In genomic region chr10:34262965-34263364, GRCh38 we compare ENCODE assay signal across 25 cellular contexts.
DNase-seq lines count a peak whose midpoint lies in the region; ATAC-seq, FAIRE-seq and TF ChIP-seq lines count a peak whose summit lies in the region.
"Had no signal": no experiment of that assay in that cellular context is flagged by ENCODE, and none has a peak within 500 bp of the region (broad histone marks: within the 10 kb centered on the region; RNA-seq: fewer than 3 reads in every experiment).

No MANE protein-coding gene starts in this region.

- H2BK5ac ChIP-seq in H1 (ENCODE audit: low read depth, low read length): no peak overlapping the region

- H3K23ac ChIP-seq in H1 (ENCODE audit: insufficient read length): no peak overlapping the region

- H3K79me1 ChIP-seq in H1 (ENCODE audit: low read depth, low read length): no peaks in the 10 kb centered on the region; the same call in 1 of the 2 replicates

- H3K27me3 ChIP-seq in HepG2 (ENCODE audit: control insufficient read depth in 1 of 2, insufficient read depth in 2 of 2, low read length in 2 of 2) (no peaks in the 10 kb centered on the region), right lobe of liver (no peaks in the 10 kb centered on the region), H1 (replicated peaks in 1 of 4; ENCODE audit: control insufficient read depth in 3 of 4, extremely low read depth in 1 of 4, insufficient read depth in 3 of 4, low read length in 3 of 4) (no peaks in the 10 kb centered on the region), prostate gland (replicated peaks; ENCODE audit: insufficient read depth) (no peaks in the 10 kb centered on the region)
- H3K27me3 ChIP-seq: cardiac muscle cell, esophagus squamous epithelium, SJSA1 had no signal

- H2BK20ac ChIP-seq in H1 (ENCODE audit: low read length): no peak overlapping the region

- H2AFZ ChIP-seq in HepG2 (ENCODE audit: low read length): no peak overlapping the region
- H2AFZ ChIP-seq in H1 (ENCODE audit: low read length): no peak overlapping the region

- no peaks in the 10 kb centered on the region for H3K9me3 ChIP-seq in HepG2 (ENCODE audit: low read length)
- H3K9me3 ChIP-seq in right lobe of liver: no peaks in the 10 kb centered on the region
- no peaks in the 10 kb centered on the region; a peak in 1 of 4 replicates for H3K9me3 ChIP-seq in H1 (ENCODE audit: insufficient read depth in 2 of 2, low read depth in 1 of 2, low read length in 1 of 2)
- H3K9me3 ChIP-seq in prostate gland: no peaks in the 10 kb centered on the region
- H3K9me3 ChIP-seq: esophagus squamous epithelium, SJSA1, thoracic aorta had no signal

- ATAC-seq in HepG2 (no peak), right lobe of liver (no peak)
- ATAC-seq: activated T-helper 17 cell treated with anti-CD3 and anti-CD28 coated beads, Interleukin-2, amount 50 U/mL, for 72 hours; left cardiac atrium; stimulated activated naive B cell treated with anti-CD40 and anti-IgM and Interleukin-4, amounts not matched to agents 10 μg/mL and 1 μg/mL and 100 μg/mL, for 72 hours had no signal

- no peak overlapping the region for H4K8ac ChIP-seq in H1 (ENCODE audit: extremely low read depth, insufficient read depth, low read length)

- H3K4me1 ChIP-seq in HepG2 (ENCODE audit: insufficient read depth, low read length) (no peaks in the 10 kb centered on the region), right lobe of liver (no peaks in the 10 kb centered on the region), H1 (replicated peaks in 1 of 4; ENCODE audit: control insufficient read depth in 3 of 4, insufficient read depth in 4 of 4, low read length in 3 of 4) (no peaks in the 10 kb centered on the region), prostate gland (replicated peaks) (no peaks in the 10 kb centered on the region)
- H3K4me1 ChIP-seq: esophagus squamous epithelium had no signal

- 100% methylated on average over 1 of the region's 1 CpG for WGBS in HepG2 (ENCODE audit: low lambda C conversion rate)
- 78% methylated on average over 1 of the region's 1 CpG for WGBS in right lobe of liver (ENCODE audit: insufficient coverage, low coverage, low lambda C conversion rate, missing lambda C conversion rate)
- 95% methylated on average over 1 of the region's 1 CpG; no CpG with 5 or more reads in 1 of the 2 experiments for WGBS in H1 (ENCODE audit: extremely low coverage in 1 of 2, insufficient coverage in 1 of 2, insufficient read length in 1 of 2, insufficient replicate concordance in 2 of 2, low coverage in 1 of 2, low lambda C conversion rate in 2 of 2, missing lambda C conversion rate in 1 of 2), 2 experiments
- 100% methylated on average over 1 of the region's 1 CpG for WGBS in prostate gland

- H2AK5ac ChIP-seq in H1 (ENCODE audit: low read depth, low read length): no peak overlapping the region

- no peak overlapping the region for H3K56ac ChIP-seq in H1 (replicated peaks; ENCODE audit: insufficient read length, low read depth, low read length)

- no peak overlapping the region for H2BK12ac ChIP-seq in H1 (ENCODE audit: low read depth, low read length)

- CTCF ChIA-PET in HepG2 (lab: Yijun Ruan, JAX; ENCODE audit: low intra/inter-chr PET ratio, low total read pairs): no interaction called here
- CTCF ChIA-PET in H1 (lab: Charles Lee; ENCODE audit: partially characterized antibody): interaction anchor here (0.6 to 1.8 kb wide), 4 partner anchors 9 to 203 kb away, joined by 3 to 5 read pairs (median 3); no protein-coding TSS in a partner anchor

- intact Hi-C loops in HepG2 (cut with micrococcal nuclease; ENCODE audit: unreplicated experiment) (no loop called here), right lobe of liver (cut with DNase I) (no loop called here), prostate gland (cut with DNase I) (no loop called here)

- H3K4me1 Mint-ChIP-seq in mesothelial cell of epicardium: no peaks in the 10 kb centered on the region
- H3K4me1 Mint-ChIP-seq: activated CD4-positive, alpha-beta T cell treated with anti-CD3 and anti-CD28 coated beads, Interleukin-2, amount 10 ng/mL, durations not matched to agents 7 days and 5 days; activated T-helper 17 cell treated with anti-CD3 and anti-CD28 coated beads, Interleukin-2, amount 50 U/mL, for 72 hours; CD4-positive, CD25-positive, alpha-beta regulatory T cell; stimulated activated naive B cell treated with anti-CD40 and anti-IgM and Interleukin-4, amounts not matched to agents 10 μg/mL and 1 μg/mL and 100 μg/mL, for 72 hours had no signal

- no peaks in the 10 kb centered on the region for H3K23me2 ChIP-seq in H1 (ENCODE audit: low read depth, low read length)

- H3K18ac ChIP-seq in H1 (ENCODE audit: extremely low read depth, low read length): no peak overlapping the region

- no peak overlapping the region for H2BK15ac ChIP-seq in H1 (ENCODE audit: low read length)

- H3K36me3 ChIP-seq in HepG2 (replicated peaks in 1 of 2; ENCODE audit: control insufficient read depth in 1 of 2, insufficient read depth in 2 of 2, low read length in 2 of 2) (no peaks in the 10 kb centered on the region), right lobe of liver (no peaks in the 10 kb centered on the region), H1 (ENCODE audit: control insufficient read depth in 2 of 4, insufficient read depth in 4 of 4, low read length in 3 of 4) (no peaks in the 10 kb centered on the region), prostate gland (no peaks in the 10 kb centered on the region)
- H3K36me3 ChIP-seq: cardiac muscle cell, SJSA1, thoracic aorta had no signal

- H3K79me2 ChIP-seq in HepG2 (ENCODE audit: insufficient read depth, low read length) (no peaks in the 10 kb centered on the region), H1 (ENCODE audit: control insufficient read depth in 1 of 2, insufficient read depth in 2 of 2, low read length in 2 of 2) (no peaks in the 10 kb centered on the region)

- H4K20me1 ChIP-seq in HepG2 (ENCODE audit: insufficient read depth, low read length) (no peaks in the 10 kb centered on the region), H1 (replicated peaks in 1 of 2; ENCODE audit: control insufficient read depth in 1 of 2, insufficient read depth in 2 of 2, low read length in 2 of 2) (peaks cover 0 to 2% of the 10 kb centered on the region in 2 experiments)

- H3K9ac ChIP-seq in HepG2 (ENCODE audit: insufficient read depth, low read depth, low read length) (no peak overlapping the region), H1 (replicated peaks in 1 of 4; ENCODE audit: extremely low read depth in 1 of 4, low read depth in 3 of 4, low read length in 3 of 4) (no peak overlapping the region)

- H2BK120ac ChIP-seq in H1 (replicated peaks; ENCODE audit: low read depth, low read length): no peak overlapping the region

- TF ChIP-seq POLR2A in HepG2 (IDR thresholded peaks at IDR 0.05; ENCODE audit: insufficient read depth in 1 of 2, low read depth in 2 of 2, low read length in 2 of 2): no peak
- no peak for TF ChIP-seq POLR2A in right lobe of liver (IDR thresholded peaks at IDR 0.05)
- no peak for TF ChIP-seq POLR2A in H1 (IDR thresholded peaks at IDR 0.05; ENCODE audit: control extremely low read depth in 1 of 2, low read depth in 2 of 2, low read length in 2 of 2)
- TF ChIP-seq POLR2A in prostate gland (IDR thresholded peaks at IDR 0.05): no peak

- H3K4me3 ChIP-seq in HepG2 (replicated peaks in 1 of 3; ENCODE audit: insufficient read depth in 1 of 3, low read depth in 2 of 3, low read length in 3 of 3) (no peak overlapping the region), right lobe of liver (no peak overlapping the region), H1 (ENCODE audit: extremely low read depth in 1 of 4, insufficient read depth in 2 of 4, low read depth in 3 of 4, low read length in 4 of 4) (no peak overlapping the region), prostate gland (no peak overlapping the region), coronary artery (no peak overlapping the region)
- H3K4me3 ChIP-seq: cardiac muscle cell, esophagus squamous epithelium, SJSA1, thoracic aorta had no signal

- TF ChIP-seq EP300 in HepG2 (IDR thresholded peaks at IDR 0.05; ENCODE audit: low read depth in 2 of 2, low read length in 2 of 2): no peak
- no peak for TF ChIP-seq EP300 in HepG2 (CRISPR knock-in tag; IDR thresholded peaks at IDR 0.05; ENCODE audit: borderline replicate concordance)
- no peak for TF ChIP-seq EP300 in H1 (IDR thresholded peaks at IDR 0.05; ENCODE audit: borderline replicate concordance in 1 of 2, low read depth in 2 of 2, low read length in 2 of 2)

- H4K5ac ChIP-seq in H1 (ENCODE audit: insufficient read length, low read depth, low read length): no peak overlapping the region

- no peak overlapping the region for H4K91ac ChIP-seq in H1 (replicated peaks; ENCODE audit: insufficient read length, low read length)

- no peak overlapping the region for H3K27ac Mint-ChIP-seq in mesothelial cell of epicardium
- H3K27ac Mint-ChIP-seq: activated CD4-positive, alpha-beta T cell treated with anti-CD3 and anti-CD28 coated beads, Interleukin-2, amount 10 ng/mL, durations not matched to agents 7 days and 5 days; activated T-helper 17 cell treated with anti-CD3 and anti-CD28 coated beads, Interleukin-2, amount 50 U/mL, for 72 hours; CD4-positive, CD25-positive, alpha-beta regulatory T cell; nephron; stimulated activated naive B cell treated with anti-CD40 and anti-IgM and Interleukin-4, amounts not matched to agents 10 μg/mL and 1 μg/mL and 100 μg/mL, for 72 hours had no signal

- H3K14ac ChIP-seq in H1 (ENCODE audit: insufficient read length): no peak overlapping the region

- DNase-seq in HepG2 (ENCODE audit: low spot score) (peak; percentile 8), right lobe of liver (no peak), NCI-H2081 treated with DMSO at 0.1 percent for 48 hours (lab: John Stamatoyannopoulos, UW) (peak; percentile 1), H1 (ENCODE audit: low read depth in 1 of 2, low spot score in 2 of 2) (no peak), GM19240 (ENCODE audit: insufficient read length, low spot score) (no peak), mesothelial cell of epicardium (ENCODE audit: low spot score in 2 of 2, unreplicated experiment in 2 of 2) (no peak), prostate gland (ENCODE audit: low spot score) (no peak), coronary artery (ENCODE audit: low spot score) (no peak)
- DNase-seq: activated CD4-positive, alpha-beta T cell treated with anti-CD3 and anti-CD28 coated beads, Interleukin-2, amount 10 ng/mL, durations not matched to agents 7 days and 5 days; CD4-positive, CD25-positive, alpha-beta regulatory T cell; DMS79 treated with DMSO at 0.1 percent for 48 hours; effector memory CD4-positive, alpha-beta T cell; esophagus squamous epithelium; left cardiac atrium; NCI-H1105 treated with DMSO at 0.1 percent for 48 hours; NCI-H526 treated with DMSO at 0.1 percent for 48 hours; OCI-M1; stimulated activated naive B cell treated with anti-CD40 and anti-IgM and Interleukin-4, amounts not matched to agents 10 μg/mL and 1 μg/mL and 100 μg/mL, for 72 hours had no signal

- peaks cover 27% of the 10 kb centered on the region for H3K36me3 Mint-ChIP-seq in mesothelial cell of epicardium
- H3K36me3 Mint-ChIP-seq: CD4-positive, CD25-positive, alpha-beta regulatory T cell; stimulated activated naive B cell treated with anti-CD40 and anti-IgM and Interleukin-4, amounts not matched to agents 10 μg/mL and 1 μg/mL and 100 μg/mL, for 72 hours had no signal

- in situ Hi-C loops in HepG2 (cut with HindIII; ENCODE audit: extremely low pct_ligation_motif_present, low pct_unique_long_range_greater_than_20kb): no loop called here

- no peak for FAIRE-seq in HepG2 (lab: Jason Lieb, UNC)
- FAIRE-seq in H1 (lab: Jason Lieb, UNC): no peak
- FAIRE-seq: GM12892 had no signal

- peaks cover 13% of the 10 kb centered on the region for H3K9me3 Mint-ChIP-seq in mesothelial cell of epicardium

- H3K4me3 Mint-ChIP-seq in mesothelial cell of epicardium: no peak overlapping the region
- H3K4me3 Mint-ChIP-seq: activated CD4-positive, alpha-beta T cell treated with anti-CD3 and anti-CD28 coated beads, Interleukin-2, amount 10 ng/mL, durations not matched to agents 7 days and 5 days; activated T-helper 17 cell treated with anti-CD3 and anti-CD28 coated beads, Interleukin-2, amount 50 U/mL, for 72 hours; CD4-positive, CD25-positive, alpha-beta regulatory T cell; nephron; stimulated activated naive B cell treated with anti-CD40 and anti-IgM and Interleukin-4, amounts not matched to agents 10 μg/mL and 1 μg/mL and 100 μg/mL, for 72 hours had no signal

- POLR2A ChIA-PET in HepG2 (lab: Yijun Ruan, JAX): no interaction called here
- POLR2A ChIA-PET in H1 (lab: Charles Lee; ENCODE audit: partially characterized antibody): no interaction called here

- H3K27ac ChIP-seq in HepG2 (ENCODE audit: extremely low read length, insufficient read depth, low read length): no peak overlapping the region
- no peak overlapping the region for H3K27ac ChIP-seq in right lobe of liver
- no peak overlapping the region for H3K27ac ChIP-seq in H1 (ENCODE audit: low read depth, low read length)
- no peak overlapping the region for H3K27ac ChIP-seq in prostate gland
- no peak overlapping the region for H3K27ac ChIP-seq in coronary artery
- H3K27ac ChIP-seq: cardiac muscle cell, esophagus squamous epithelium, SJSA1, thoracic aorta, VCaP had no signal

- H3K4ac ChIP-seq in H1 (replicated peaks; ENCODE audit: insufficient read length, low read depth, low read length): no peak overlapping the region

- TF ChIP-seq CTCF in HepG2 (CRISPR knock-in tag; IDR thresholded peaks at IDR 0.05) (no peak; the same call in 1 of the 2 replicates), right lobe of liver (IDR thresholded peaks at IDR 0.05) (no peak), H1 (IDR thresholded peaks at IDR 0.05; ENCODE audit: control extremely low read depth in 1 of 3, insufficient read depth in 1 of 3, low read depth in 1 of 3, low read length in 3 of 3) (peak in 1 of 3 experiments; percentile 25; a peak in 2 of 4 replicates), mesothelial cell of epicardium (IDR thresholded peaks at IDR 0.05; ENCODE audit: unreplicated experiment) (no peak), prostate gland (IDR thresholded peaks at IDR 0.05) (no peak), coronary artery (IDR thresholded peaks at IDR 0.05) (no peak)

- TF ChIP-seq RAD21 in HepG2 (CRISPR knock-in tag; IDR thresholded peaks at IDR 0.05): no peak
- peak; percentile 24 to 30; a peak in 2 of 4 replicates for TF ChIP-seq RAD21 in H1 (IDR thresholded peaks at IDR 0.05 in 1 of 2, conservative IDR thresholded peaks at IDR 0.05 in 1 of 2; ENCODE audit: low read depth in 2 of 2, low read length in 2 of 2)

- no TSS peak for BruUV-seq in HepG2 (replicated peaks; lab: Mats Ljungman, UMichigan)

- H3K4me2 ChIP-seq in HepG2 (ENCODE audit: low read depth, low read length) (no peak overlapping the region), H1 (ENCODE audit: insufficient read depth in 1 of 2, low read depth in 2 of 2, low read length in 2 of 2) (no peak overlapping the region)

- H3K27me3 Mint-ChIP-seq in mesothelial cell of epicardium (ENCODE audit: low read depth): no peaks in the 10 kb centered on the region
- H3K27me3 Mint-ChIP-seq: CD4-positive, CD25-positive, alpha-beta regulatory T cell; stimulated activated naive B cell treated with anti-CD40 and anti-IgM and Interleukin-4, amounts not matched to agents 10 μg/mL and 1 μg/mL and 100 μg/mL, for 72 hours had no signal

Comparison
In these comparisons a context has a peak if more than half of its experiments do, and no peak if none do; other contexts are left out.
1. DNase-seq: peak in HepG2 (single experiment) and NCI-H2081 treated with DMSO at 0.1 percent for 48 hours (single experiment); none in right lobe of liver (0 of 3), H1 (0 of 2), GM19240 (single experiment), mesothelial cell of epicardium (0 of 2), prostate gland (single experiment) and coronary artery (single experiment).
2. Of the 41 proteins assayed by ChIP-seq in both HepG2 and H1: peak only in HepG2: none; only in H1: RAD21; in both: none; in neither: 39; mixed calls (peak in some experiments, not most) for 1.